In the genomic region with DNA sequence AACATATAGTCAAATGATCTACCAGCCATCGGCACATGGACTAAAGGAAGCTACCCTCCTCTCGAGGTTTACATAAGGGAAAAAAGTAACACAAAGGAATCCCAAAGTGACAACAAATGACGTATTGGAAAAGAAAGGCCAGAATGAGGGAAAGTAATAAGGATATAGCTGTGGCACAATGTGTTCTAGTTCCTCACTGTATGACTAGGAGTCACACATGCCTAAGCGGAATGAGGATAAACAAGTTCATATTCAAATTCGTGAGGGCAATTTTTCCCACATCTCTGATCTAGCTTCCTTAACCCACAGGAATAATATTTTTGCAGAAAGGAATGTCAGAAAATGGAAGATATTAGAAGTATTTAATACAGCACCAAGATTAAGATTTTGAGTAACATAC, we compare ENCODE assay signal across 33 cellular contexts.
"Had no signal": no experiment of that assay in that cellular context is flagged by ENCODE, and none has a peak within 500 bp of the region (broad histone marks: within the 10 kb centered on the region; RNA-seq: fewer than 3 reads in every experiment).

No MANE protein-coding gene starts in this region.

- ATAC-seq: activated CD4-positive, CD25-positive, alpha-beta regulatory T cell treated with anti-CD3 and anti-CD28 coated beads, Interleukin-2, amount 50 U/mL, for 24 hours; activated CD8-positive, alpha-beta T cell treated with anti-CD3 and anti-CD28 coated beads for 36 hours; activated naive CD8-positive, alpha-beta T cell treated with anti-CD3 and anti-CD28 coated beads, Interleukin-2, amount 50 U/mL, for 24 hours; activated T-cell treated with anti-CD3 and anti-CD28 coated beads, Interleukin-2, amount 50 U/mL, for 4 hours; body of pancreas; effector memory CD8-positive, alpha-beta T cell; gastroesophageal sphincter; T-cell had no signal

- H3K27ac Mint-ChIP-seq: activated B cell treated with CpG ODN at 0.5 μM for 24 hours; activated CD8-positive, alpha-beta T cell treated with anti-CD3 and anti-CD28 coated beads for 36 hours; activated naive CD4-positive, alpha-beta T cell treated with anti-CD3 and anti-CD28 coated beads for 36 hours; activated naive CD4-positive, alpha-beta T cell treated with anti-CD3 and anti-CD28 coated beads, Interleukin-2, amount 50 U/mL, for 24 hours; activated naive CD8-positive, alpha-beta T cell treated with anti-CD3 and anti-CD28 coated beads for 36 hours; activated naive CD8-positive, alpha-beta T cell treated with anti-CD3 and anti-CD28 coated beads, Interleukin-2, amount 50 U/mL, for 24 hours; activated T-helper 1 cell treated with anti-CD3 and anti-CD28 coated beads, Interleukin-12 subunit alpha, Interleukin-12 subunit beta, Interleukin-2, Interleukin-4 antibody, amounts not matched to agents 30 ng/mL and 10 ng/mL and 1 ng/mL, durations not matched to agents 14 hours and 24 hours and 36 hours; activated T-helper 2 cell treated with anti-CD3 and anti-CD28 coated beads, Interferon-gamma antibody, Interleukin-2, Interleukin-4, amounts not matched to agents 10 μg/mL and 5 μg/mL and 100 μg/mL, durations not matched to agents 14 hours and 24 hours and 36 hours; effector memory CD8-positive, alpha-beta T cell; T-cell; T-helper 1 cell treated with Interleukin-12 subunit alpha and Interleukin-12 subunit beta and Interleukin-4 antibody, amounts not matched to agents 30 μg/mL and 1 μg/mL, for 36 hours; T-helper 2 cell treated with Interferon-gamma antibody and Interleukin-4, amounts not matched to agents 5 μg/mL and 100 μg/mL, for 36 hours had no signal

- H3K36me3 Mint-ChIP-seq: activated naive CD4-positive, alpha-beta T cell treated with anti-CD3 and anti-CD28 coated beads, Interleukin-2, amount 50 U/mL, for 24 hours; activated naive CD8-positive, alpha-beta T cell treated with anti-CD3 and anti-CD28 coated beads for 36 hours; T-cell had no signal

- H3K9me3 Mint-ChIP-seq: activated CD8-positive, alpha-beta T cell treated with anti-CD3 and anti-CD28 coated beads for 36 hours; activated naive CD4-positive, alpha-beta T cell treated with anti-CD3 and anti-CD28 coated beads for 36 hours; activated naive CD4-positive, alpha-beta T cell treated with anti-CD3 and anti-CD28 coated beads, Interleukin-2, amount 50 U/mL, for 24 hours; activated naive CD8-positive, alpha-beta T cell treated with anti-CD3 and anti-CD28 coated beads, Interleukin-2, amount 50 U/mL, for 24 hours; activated T-cell treated with anti-CD3 and anti-CD28 coated beads, Interleukin-2, amount 50 U/mL, for 4 hours; activated T-helper 1 cell treated with anti-CD3 and anti-CD28 coated beads, Interleukin-12 subunit alpha, Interleukin-12 subunit beta, Interleukin-2, Interleukin-4 antibody, amounts not matched to agents 30 ng/mL and 10 ng/mL and 1 ng/mL, durations not matched to agents 14 hours and 24 hours and 36 hours; activated T-helper 2 cell treated with anti-CD3 and anti-CD28 coated beads, Interferon-gamma antibody, Interleukin-2, Interleukin-4, amounts not matched to agents 10 μg/mL and 5 μg/mL and 100 μg/mL, durations not matched to agents 14 hours and 24 hours and 36 hours; effector memory CD8-positive, alpha-beta T cell; T-helper 1 cell treated with Interleukin-12 subunit alpha and Interleukin-12 subunit beta and Interleukin-4 antibody, amounts not matched to agents 30 μg/mL and 1 μg/mL, for 36 hours; T-helper 2 cell treated with Interferon-gamma antibody and Interleukin-4, amounts not matched to agents 5 μg/mL and 100 μg/mL, for 36 hours had no signal

- H3K4me3 ChIP-seq: adrenal gland, body of pancreas, colonic mucosa, dorsolateral prefrontal cortex, esophagus squamous epithelium, gastroesophageal sphincter had no signal

- H3K27me3 Mint-ChIP-seq: activated naive CD8-positive, alpha-beta T cell treated with anti-CD3 and anti-CD28 coated beads for 36 hours; effector memory CD8-positive, alpha-beta T cell had no signal

- DNase-seq: activated B cell treated with CpG ODN at 0.5 μM for 24 hours; activated CD4-positive, alpha-beta T cell treated with anti-CD3 and anti-CD28 coated beads for 48 hours; activated CD4-positive, alpha-beta T cell treated with anti-CD3 and anti-CD28 coated beads, Interleukin-2, amount 50 U/mL, for 1 hour; activated CD4-positive, alpha-beta T cell treated with anti-CD3 and anti-CD28 coated beads, Interleukin-2, amount 50 U/mL, for 48 hours; activated CD8-positive, alpha-beta memory T cell treated with anti-CD3 and anti-CD28 coated beads for 24 hours; activated CD8-positive, alpha-beta T cell treated with anti-CD3 and anti-CD28 coated beads for 36 hours; activated effector memory CD4-positive, alpha-beta T cell treated with anti-CD3 and anti-CD28 coated beads, Interleukin-2, amount 50 U/mL, for 16 hours; activated naive CD4-positive, alpha-beta T cell treated with anti-CD3 and anti-CD28 coated beads for 36 hours; activated naive CD8-positive, alpha-beta T cell treated with anti-CD3 and anti-CD28 coated beads for 36 hours; activated naive CD8-positive, alpha-beta T cell treated with anti-CD3 and anti-CD28 coated beads, Interleukin-2, amount 50 U/mL, for 24 hours; activated T-cell treated with anti-CD3 and anti-CD28 coated beads, Interleukin-2, amount 50 U/mL, for 4 hours; adrenal gland; amygdala; aorta; body of pancreas; caudate nucleus; colonic mucosa; dorsolateral prefrontal cortex; effector memory CD8-positive, alpha-beta T cell; esophagus squamous epithelium; foreskin melanocyte; SW 1271; T-cell; T1000; WERI-Rb-1 had no signal

- H3K36me3 ChIP-seq: adrenal gland, colonic mucosa, esophagus squamous epithelium, gastroesophageal sphincter, WERI-Rb-1 had no signal

- H3K9me3 ChIP-seq: adrenal gland, body of pancreas, colonic mucosa, esophagus squamous epithelium, gastroesophageal sphincter had no signal

- H3K27me3 ChIP-seq: adrenal gland, body of pancreas, colonic mucosa, dorsolateral prefrontal cortex, esophagus squamous epithelium, gastroesophageal sphincter had no signal

- H3K4me1 ChIP-seq: body of pancreas, colonic mucosa, esophagus squamous epithelium, gastroesophageal sphincter had no signal

- H3K27ac ChIP-seq: body of pancreas, colonic mucosa, epithelial cell of prostate, esophagus squamous epithelium, gastroesophageal sphincter, WERI-Rb-1 had no signal

- H3K4me1 Mint-ChIP-seq: activated B cell treated with CpG ODN at 0.5 μM for 24 hours; activated naive CD4-positive, alpha-beta T cell treated with anti-CD3 and anti-CD28 coated beads, Interleukin-2, amount 50 U/mL, for 24 hours; activated naive CD8-positive, alpha-beta T cell treated with anti-CD3 and anti-CD28 coated beads for 36 hours; activated naive CD8-positive, alpha-beta T cell treated with anti-CD3 and anti-CD28 coated beads, Interleukin-2, amount 50 U/mL, for 24 hours; T-cell had no signal

- H3K4me3 Mint-ChIP-seq: activated B cell treated with CpG ODN at 0.5 μM for 24 hours; activated CD8-positive, alpha-beta T cell treated with anti-CD3 and anti-CD28 coated beads for 36 hours; activated naive CD4-positive, alpha-beta T cell treated with anti-CD3 and anti-CD28 coated beads for 36 hours; activated naive CD4-positive, alpha-beta T cell treated with anti-CD3 and anti-CD28 coated beads, Interleukin-2, amount 50 U/mL, for 24 hours; activated naive CD8-positive, alpha-beta T cell treated with anti-CD3 and anti-CD28 coated beads for 36 hours; activated naive CD8-positive, alpha-beta T cell treated with anti-CD3 and anti-CD28 coated beads, Interleukin-2, amount 50 U/mL, for 24 hours; activated T-cell treated with anti-CD3 and anti-CD28 coated beads, Interleukin-2, amount 50 U/mL, for 4 hours; activated T-helper 1 cell treated with anti-CD3 and anti-CD28 coated beads, Interleukin-12 subunit alpha, Interleukin-12 subunit beta, Interleukin-2, Interleukin-4 antibody, amounts not matched to agents 30 ng/mL and 10 ng/mL and 1 ng/mL, durations not matched to agents 14 hours and 24 hours and 36 hours; effector memory CD8-positive, alpha-beta T cell; T-cell; T-helper 1 cell treated with Interleukin-12 subunit alpha and Interleukin-12 subunit beta and Interleukin-4 antibody, amounts not matched to agents 30 μg/mL and 1 μg/mL, for 36 hours; T-helper 2 cell treated with Interferon-gamma antibody and Interleukin-4, amounts not matched to agents 5 μg/mL and 100 μg/mL, for 36 hours had no signal
